ENCODE assay signal across 9 cellular contexts in genomic region chr18:80175451-80176235, GRCh38.
DNase-seq lines count a peak whose midpoint lies in the region; TF ChIP-seq lines count a peak whose summit lies in the region.
"Had no signal": no experiment of that assay in that cellular context is flagged by ENCODE, and none has a peak within 500 bp of the region (broad histone marks: within the 10 kb centered on the region; RNA-seq: fewer than 3 reads in every experiment).

No MANE protein-coding gene starts in this region.

- H2AFZ ChIP-seq in Loucy (ENCODE audit: low read length): 0 out of 2 replicates have a peak overlapping the region, but pooled peaks have one; percentile 20

- no peaks in the 10 kb centered on the region for H3K79me2 ChIP-seq in Loucy (ENCODE audit: insufficient read depth, low read length)

- TF ChIP-seq CTCF in Loucy (conservative IDR thresholded peaks at IDR 0.05; ENCODE audit: low read length): no peak

- no peaks in the 10 kb centered on the region for H3K9me2 ChIP-seq in Loucy (replicated peaks; ENCODE audit: low read depth, low read length)

- peak; percentile 21 for DNase-seq in activated CD4-positive, alpha-beta T cell treated with anti-CD3 and anti-CD28 coated beads, Interleukin-2, amount 50 U/mL, for 1 hour
- peak; percentile 79 for DNase-seq in central memory CD4-positive, alpha-beta T cell
- DNase-seq in stimulated activated CD8-positive, alpha-beta memory T cell treated with anti-CD3 and anti-CD28 coated beads, Interleukin-2, amount 100 ng/mL, for 1 hour (ENCODE audit: low read depth in 2 of 2): peak; percentile 20 to 38
- DNase-seq in ecto neural progenitor cell (ENCODE audit: low spot score) (no peak), NCI-H526 treated with DMSO at 0.1 percent for 48 hours (lab: John Stamatoyannopoulos, UW) (no peak), AG08396 (ENCODE audit: low spot score) (no peak)
- DNase-seq: islet precursor cell, NCI-H187 treated with DMSO at 0.1 percent for 48 hours had no signal

- peak overlapping the region; percentile 35 for H3K9ac ChIP-seq in Loucy (ENCODE audit: low read depth, low read length, poor library complexity, severe bottlenecking)

- H4K20me1 ChIP-seq in Loucy (ENCODE audit: insufficient read depth, low read length, poor library complexity, severe bottlenecking): no peaks in the 10 kb centered on the region

- H3K9me3 ChIP-seq in Loucy (ENCODE audit: insufficient read depth, low read depth, low read length): no peaks in the 10 kb centered on the region; the same call in 1 of the 2 replicates

- H3K36me3 ChIP-seq in Loucy (ENCODE audit: insufficient read depth, low read length): no peaks in the 10 kb centered on the region

- H3K4me1 ChIP-seq in Loucy (ENCODE audit: insufficient read depth, low read length, poor library complexity, severe bottlenecking): peaks cover 17% of the 10 kb centered on the region

- H3K4me3 ChIP-seq in Loucy (ENCODE audit: low read length, poor library complexity, severe bottlenecking): peak overlapping the region; percentile 38

- no peaks in the 10 kb centered on the region for H3F3A ChIP-seq in Loucy (ENCODE audit: low read depth)

- no peaks in the 10 kb centered on the region for H3K27me3 ChIP-seq in Loucy (ENCODE audit: insufficient read depth, low read length, poor library complexity, severe bottlenecking)

- peak overlapping the region; percentile 66 for H3K4me2 ChIP-seq in Loucy (ENCODE audit: low read depth, low read length, poor library complexity, severe bottlenecking)

Comparison
In these comparisons a context has a peak if more than half of its experiments do, and no peak if none do; other contexts are left out.
1. DNase-seq: peak in activated CD4-positive, alpha-beta T cell treated with anti-CD3 and anti-CD28 coated beads, Interleukin-2, amount 50 U/mL, for 1 hour (single experiment), central memory CD4-positive, alpha-beta T cell (single experiment) and stimulated activated CD8-positive, alpha-beta memory T cell treated with anti-CD3 and anti-CD28 coated beads, Interleukin-2, amount 100 ng/mL, for 1 hour (2 of 2); none in ecto neural progenitor cell (single experiment), NCI-H526 treated with DMSO at 0.1 percent for 48 hours (single experiment) and AG08396 (single experiment).